Comparison of ENCODE assay signal across 29 cellular contexts in genomic region chr1:160009088-160009487, GRCh38. TPM values are rescaled to one million over a fixed set of nuclear protein-coding genes. Genes with fewer than 3 reads are reported as not detected.
"Had no signal": no experiment of that assay in that cellular context is flagged by ENCODE, and none has a peak within 500 bp of the region (broad histone marks: within the 10 kb centered on the region; RNA-seq: fewer than 3 reads in every experiment).

No MANE protein-coding gene starts in this region.

- H3K9me3 ChIP-seq: ascending aorta, body of pancreas, SJCRH30, SK-N-SH had no signal

- H3K4me1 ChIP-seq: ascending aorta, body of pancreas, SJCRH30 had no signal

- FAIRE-seq: bronchial epithelial cell, TTC549 had no signal

- H3K4me3 ChIP-seq: ascending aorta, body of pancreas, SJCRH30 had no signal

- H3K27ac ChIP-seq: ascending aorta, body of pancreas, SJCRH30 had no signal

- H3K9ac ChIP-seq: SK-N-SH had no signal

- ATAC-seq: activated CD8-positive, alpha-beta memory T cell treated with anti-CD3 and anti-CD28 coated beads, Interleukin-2, amount 10 ng/mL, durations not matched to agents 7 days and 5 days; body of pancreas; T-helper 17 cell had no signal

- DNase-seq: activated B cell treated with CpG ODN at 0.5 μM for 24 hours; activated CD4-positive, alpha-beta T cell treated with anti-CD3 and anti-CD28 coated beads for 1 hour; activated CD4-positive, alpha-beta T cell treated with anti-CD3 and anti-CD28 coated beads, Interleukin-2, amount 10 ng/mL, durations not matched to agents 24 days and 14 days; activated CD4-positive, alpha-beta T cell treated with anti-CD3 and anti-CD28 coated beads, Interleukin-2, amount 50 U/mL, for 48 hours; activated CD8-positive, alpha-beta memory T cell treated with anti-CD3 and anti-CD28 coated beads, Interleukin-2, amount 10 ng/mL, durations not matched to agents 7 days and 5 days; activated effector memory CD4-positive, alpha-beta T cell treated with Interleukin-2 at 50 U/mL for 16 hours; activated naive CD4-positive, alpha-beta T cell; activated T-cell treated with anti-CD3 and anti-CD28 coated beads, Interleukin-2, amount 50 U/mL, for 24 hours; amniotic stem cell; body of pancreas; central memory CD4-positive, alpha-beta T cell; cortex of kidney; Kasumi-1; MV-4-11; NCI-H1105; NCI-H1436; NCI-H1694 treated with DMSO at 0.1 percent for 48 hours; NCI-H2029 treated with DMSO at 0.1 percent for 48 hours; NCI-H446; NCI-H524; SJCRH30; SK-N-SH; T-helper 17 cell; T-helper 9 cell had no signal

- H3K36me3 ChIP-seq: ascending aorta, SJCRH30 had no signal

- H3K4me2 ChIP-seq: SK-N-SH had no signal

- H3K27me3 ChIP-seq: ascending aorta, body of pancreas had no signal

RNA-seq across cellular contexts. Expression of gene SLAMF9, which starts 55.1 kb away (rescaled TPM):
- total RNA-seq: activated B cell treated with CpG ODN at 0.5 μM for 24 hours; activated CD4-positive, alpha-beta T cell treated with anti-CD3 and anti-CD28 coated beads, Interleukin-2, amount 10 ng/mL, durations not matched to agents 24 days and 14 days; activated CD8-positive, alpha-beta memory T cell treated with anti-CD3 and anti-CD28 coated beads, Interleukin-2, amount 10 ng/mL, durations not matched to agents 7 days and 5 days; activated T-helper 1 cell treated with anti-CD3 and anti-CD28 coated beads, Interleukin-12 subunit alpha, Interleukin-12 subunit beta, Interleukin-2, Interleukin-4 antibody, amounts not matched to agents 30 ng/mL and 10 ng/mL and 1 ng/mL, durations not matched to agents 14 hours and 24 hours and 36 hours; ascending aorta; body of pancreas; OCI-LY7; SJCRH30; T-helper 17 cell had no signal
